In the genomic region with DNA sequence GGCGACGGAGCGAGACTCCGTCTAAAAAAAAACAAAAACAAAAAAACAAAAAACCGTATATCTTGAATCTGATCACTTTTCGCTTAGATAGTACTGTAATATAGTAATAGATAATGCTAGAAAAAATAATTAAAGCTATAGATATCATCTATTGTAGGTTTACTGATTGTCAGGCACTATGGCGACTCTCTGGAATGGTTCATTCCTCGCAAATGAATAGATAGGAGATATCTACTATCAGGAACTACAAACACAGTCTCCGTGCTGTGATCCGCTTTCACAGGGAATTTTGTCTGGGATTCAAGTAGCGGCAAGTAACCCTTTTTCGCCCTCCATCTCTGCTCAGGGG, we compare ENCODE assay signal across 8 cellular contexts. TPM values are rescaled to one million over a fixed set of nuclear protein-coding genes. Genes with fewer than 3 reads are reported as not detected.
DNase-seq lines count a peak whose midpoint lies in the region; ATAC-seq and TF ChIP-seq lines count a peak whose summit lies in the region.

No MANE protein-coding gene starts in this region.

- no peak for TF ChIP-seq CTCF in AG10803 (conservative IDR thresholded peaks at IDR 0.05; ENCODE audit: low read length)
- TF ChIP-seq CTCF in Loucy (conservative IDR thresholded peaks at IDR 0.05; ENCODE audit: low read length), result no peak

- no peaks in the 10 kb centered on the region for H3K9me2 ChIP-seq in Loucy (replicated peaks; ENCODE audit: low read depth, low read length)

- no peaks in the 10 kb centered on the region for H3K36me3 Mint-ChIP-seq in natural killer cell treated with Interleukin-12 subunit alpha and Interleukin-12 subunit beta and Interleukin-15 and Interleukin-18, amount 100 ng/mL, for 72 hours

- H3K9me3 Mint-ChIP-seq in natural killer cell treated with Interleukin-12 subunit alpha and Interleukin-12 subunit beta and Interleukin-15 and Interleukin-18, amount 100 ng/mL, for 72 hours, result no peaks in the 10 kb centered on the region

- H3K4me3 ChIP-seq in AG10803 (ENCODE audit: low read length) (peak overlapping the region; percentile 80), Loucy (ENCODE audit: low read length, poor library complexity, severe bottlenecking) (peak overlapping the region; percentile 92), duodenal mucosa (ENCODE audit: low read depth in 1 of 2, low read length in 2 of 2) (peak overlapping the region; percentile 86 to 87)

- H3K4me2 ChIP-seq in Loucy (ENCODE audit: low read depth, low read length, poor library complexity, severe bottlenecking), result peak overlapping the region; percentile 85

- H2AFZ ChIP-seq in Loucy (ENCODE audit: low read length), result peak overlapping the region; percentile 95

- H4K20me1 ChIP-seq in Loucy (ENCODE audit: insufficient read depth, low read length, poor library complexity, severe bottlenecking), result no peaks in the 10 kb centered on the region

- no peaks in the 10 kb centered on the region for H3K36me3 ChIP-seq in Loucy (ENCODE audit: insufficient read depth, low read length)
- H3K36me3 ChIP-seq in duodenal mucosa (ENCODE audit: control insufficient read depth in 1 of 2, insufficient read depth in 2 of 2, low read length in 2 of 2), result no peaks in the 10 kb centered on the region

- ATAC-seq in natural killer cell treated with Interleukin-12 subunit alpha and Interleukin-12 subunit beta and Interleukin-15 and Interleukin-18, amount 100 ng/mL, for 72 hours, result no peak
- no peak for ATAC-seq in HG03378 (IDR thresholded peaks at IDR 0.05; ENCODE audit: unreplicated experiment)

- H3K4me1 ChIP-seq in Loucy (ENCODE audit: insufficient read depth, low read length, poor library complexity, severe bottlenecking) (peaks cover 13% of the 10 kb centered on the region), duodenal mucosa (ENCODE audit: control insufficient read depth in 1 of 2, insufficient read depth in 2 of 2, low read length in 2 of 2) (peaks cover 0 to 6% of the 10 kb centered on the region in 2 donors)

- peaks cover 20 to 22% of the 10 kb centered on the region in 2 donors for H3K4me1 Mint-ChIP-seq in natural killer cell treated with Interleukin-12 subunit alpha and Interleukin-12 subunit beta and Interleukin-15 and Interleukin-18, amount 100 ng/mL, for 72 hours (ENCODE audit: low read depth in 2 of 2)

- peaks cover 13% of the 10 kb centered on the region; the same call in 1 of the 2 replicates for H3K79me2 ChIP-seq in Loucy (ENCODE audit: insufficient read depth, low read length)

- DNase-seq in AG10803 (ENCODE audit: low read depth) (no peak), GM19240 (ENCODE audit: insufficient read length, low spot score) (no peak)
- no peak for DNase-seq in natural killer cell treated with Interleukin-12 subunit alpha and Interleukin-12 subunit beta and Interleukin-15 and Interleukin-18, amount 100 ng/mL, for 72 hours (ENCODE audit: low spot score)
- no peak for DNase-seq in stimulated activated CD4-positive, alpha-beta T cell treated with anti-CD3 and anti-CD28 coated beads, Interleukin-4, amount 100 ng/mL, for 1 hour
- no peak for DNase-seq in effector CD4-positive, alpha-beta T cell

- H3K27me3 ChIP-seq in Loucy (ENCODE audit: insufficient read depth, low read length, poor library complexity, severe bottlenecking), result no peaks in the 10 kb centered on the region
- no peaks in the 10 kb centered on the region for H3K27me3 ChIP-seq in duodenal mucosa (ENCODE audit: control insufficient read depth in 1 of 2, insufficient read depth in 2 of 2, low read length in 2 of 2)

- peak overlapping the region; percentile 84 for H3K27ac ChIP-seq in duodenal mucosa (ENCODE audit: low read depth, low read length)

- H3K4me3 Mint-ChIP-seq in natural killer cell treated with Interleukin-12 subunit alpha and Interleukin-12 subunit beta and Interleukin-15 and Interleukin-18, amount 100 ng/mL, for 72 hours, result peak overlapping the region; percentile 97

- H3K9ac ChIP-seq in Loucy (ENCODE audit: low read depth, low read length, poor library complexity, severe bottlenecking) (peak overlapping the region; percentile 89), duodenal mucosa (ENCODE audit: low read depth in 1 of 2, low read length in 2 of 2) (peak overlapping the region; percentile 71 to 87)

- 0 out of 2 replicates have a peak, but pooled peaks cover 3% of the 10 kb centered on the region for H3F3A ChIP-seq in Loucy (ENCODE audit: low read depth)

- H3K27ac Mint-ChIP-seq in natural killer cell treated with Interleukin-12 subunit alpha and Interleukin-12 subunit beta and Interleukin-15 and Interleukin-18, amount 100 ng/mL, for 72 hours, result peak overlapping the region; percentile 98 to 99

- no peaks in the 10 kb centered on the region for H3K9me3 ChIP-seq in Loucy (ENCODE audit: insufficient read depth, low read depth, low read length)
- no peaks in the 10 kb centered on the region for H3K9me3 ChIP-seq in duodenal mucosa (ENCODE audit: control insufficient read depth in 1 of 2, low read length in 2 of 2)

- no peaks in the 10 kb centered on the region for H3K27me3 Mint-ChIP-seq in natural killer cell treated with Interleukin-12 subunit alpha and Interleukin-12 subunit beta and Interleukin-15 and Interleukin-18, amount 100 ng/mL, for 72 hours

RNA-seq across cellular contexts. Expression of gene MEIG1, which starts 0.3 kb away (rescaled TPM):
- not detected for total RNA-seq in natural killer cell treated with Interleukin-12 subunit alpha and Interleukin-12 subunit beta and Interleukin-15 and Interleukin-18, amount 100 ng/mL, for 72 hours

RNA-seq across cellular contexts. Expression of gene DCLRE1C, which starts 5.0 kb away (rescaled TPM):
- 10 to 100 TPM; 24.8 to 37.3 TPM for total RNA-seq in natural killer cell treated with Interleukin-12 subunit alpha and Interleukin-12 subunit beta and Interleukin-15 and Interleukin-18, amount 100 ng/mL, for 72 hours
